ENCODE assay signal across 24 cellular contexts in genomic region chr11:7415537-7415817, GRCh38.
"Had no signal": no experiment of that assay in that cellular context is flagged by ENCODE, and none has a peak within 500 bp of the region (broad histone marks: within the 10 kb centered on the region; RNA-seq: fewer than 3 reads in every experiment).

No MANE protein-coding gene starts in this region.

- H3K9me3 Mint-ChIP-seq: activated CD4-positive, alpha-beta memory T cell treated with anti-CD3 and anti-CD28 coated beads, Interleukin-2, amount 10 ng/mL, durations not matched to agents 7 days and 5 days; activated naive CD4-positive, alpha-beta T cell treated with anti-CD3 and anti-CD28 coated beads for 36 hours; activated T-helper 17 cell treated with anti-CD3 and anti-CD28 coated beads, Interleukin-2, amount 50 U/mL, for 72 hours had no signal

- H3K27ac Mint-ChIP-seq: activated CD4-positive, alpha-beta memory T cell treated with anti-CD3 and anti-CD28 coated beads, Interleukin-2, amount 10 ng/mL, durations not matched to agents 7 days and 5 days; activated CD4-positive, alpha-beta T cell treated with anti-CD3 and anti-CD28 coated beads for 36 hours; activated naive CD4-positive, alpha-beta T cell treated with anti-CD3 and anti-CD28 coated beads for 36 hours; activated naive CD8-positive, alpha-beta T cell; activated T-helper 17 cell treated with anti-CD3 and anti-CD28 coated beads, Interleukin-2, amount 50 U/mL, for 72 hours; T-cell had no signal

- DNase-seq: activated CD4-positive, alpha-beta memory T cell treated with anti-CD3 and anti-CD28 coated beads, Interleukin-2, amount 10 ng/mL, durations not matched to agents 7 days and 5 days; activated CD4-positive, alpha-beta T cell treated with anti-CD3 and anti-CD28 coated beads for 36 hours; activated CD4-positive, alpha-beta T cell treated with anti-CD3 and anti-CD28 coated beads, Interleukin-2, amount 50 U/mL, for 1 hour; activated gamma-delta T cell; activated naive CD4-positive, alpha-beta T cell treated with anti-CD3 and anti-CD28 coated beads for 36 hours; activated T-cell treated with anti-CD3 and anti-CD28 coated beads for 4 hours; activated T-cell treated with anti-CD3 and anti-CD28 coated beads, Interleukin-2, amount 50 U/mL, for 48 hours; KG1; NCI-H1092; NCI-H1417; NCI-H1930; NCI-H2171; NCI-H2227 treated with DMSO at 0.1 percent for 48 hours; NCI-H446 treated with DMSO at 0.1 percent for 48 hours; NCI-H526; NCI-H774; PC-3; T-cell; T-helper 2 cell; T1000 had no signal

- H3K4me3 Mint-ChIP-seq: activated CD4-positive, alpha-beta memory T cell treated with anti-CD3 and anti-CD28 coated beads, Interleukin-2, amount 10 ng/mL, durations not matched to agents 7 days and 5 days; activated CD4-positive, alpha-beta T cell treated with anti-CD3 and anti-CD28 coated beads for 36 hours; activated naive CD4-positive, alpha-beta T cell treated with anti-CD3 and anti-CD28 coated beads for 36 hours; activated naive CD8-positive, alpha-beta T cell; activated T-helper 17 cell treated with anti-CD3 and anti-CD28 coated beads, Interleukin-2, amount 50 U/mL, for 72 hours; T-cell had no signal

- H3K27ac ChIP-seq: SK-N-MC, VCaP had no signal

- ATAC-seq: activated CD4-positive, alpha-beta T cell treated with anti-CD3 and anti-CD28 coated beads for 36 hours; activated T-helper 17 cell treated with anti-CD3 and anti-CD28 coated beads, Interleukin-2, amount 50 U/mL, for 72 hours; PC-3; T-cell had no signal

- H3K4me3 ChIP-seq: SK-N-MC had no signal

- H3K4me1 Mint-ChIP-seq: activated CD4-positive, alpha-beta T cell treated with anti-CD3 and anti-CD28 coated beads for 36 hours; activated T-helper 17 cell treated with anti-CD3 and anti-CD28 coated beads, Interleukin-2, amount 50 U/mL, for 72 hours had no signal
